Comparison of ENCODE assay signal across 22 cellular contexts in genomic region chr17:66787914-66788313, GRCh38. TPM values are rescaled to one million over a fixed set of nuclear protein-coding genes. Genes with fewer than 3 reads are reported as not detected.
"Had no signal": no experiment of that assay in that cellular context is flagged by ENCODE, and none has a peak within 500 bp of the region (broad histone marks: within the 10 kb centered on the region; RNA-seq: fewer than 3 reads in every experiment).

No MANE protein-coding gene starts in this region.

- H3K27me3 ChIP-seq: cardiac muscle cell, foreskin keratinocyte, neural progenitor cell, thyroid gland had no signal

- H3K4me2 ChIP-seq: neural progenitor cell had no signal

- H3K4me1 Mint-ChIP-seq: activated CD4-positive, alpha-beta memory T cell treated with anti-CD3 and anti-CD28 coated beads, Interleukin-2, amount 10 ng/mL, durations not matched to agents 7 days and 5 days had no signal

- H3K27ac Mint-ChIP-seq: activated B cell treated with CpG ODN at 0.5 μM for 24 hours; activated CD4-positive, alpha-beta memory T cell treated with anti-CD3 and anti-CD28 coated beads, Interleukin-2, amount 10 ng/mL, durations not matched to agents 7 days and 5 days; activated CD4-positive, alpha-beta T cell treated with anti-CD3 and anti-CD28 coated beads for 36 hours; activated naive CD8-positive, alpha-beta T cell treated with anti-CD3 and anti-CD28 coated beads, Interleukin-2, amount 10 ng/mL, durations not matched to agents 7 days and 5 days; activated T-helper 1 cell treated with anti-CD3 and anti-CD28 coated beads, Interleukin-12 subunit alpha, Interleukin-12 subunit beta, Interleukin-2, Interleukin-4 antibody, amounts not matched to agents 30 ng/mL and 10 ng/mL and 1 ng/mL, durations not matched to agents 14 hours and 24 hours and 36 hours; dendritic cell treated with granulocyte-macrophage colony-stimulating factor and Interleukin-4, amounts not matched to agents 40 ng/mL and 50 ng/mL, for 4 days; neural progenitor cell; T-helper 17 cell had no signal

- H3K4me3 Mint-ChIP-seq: activated B cell treated with CpG ODN at 0.5 μM for 24 hours; activated CD4-positive, alpha-beta memory T cell treated with anti-CD3 and anti-CD28 coated beads, Interleukin-2, amount 10 ng/mL, durations not matched to agents 7 days and 5 days; activated CD4-positive, alpha-beta T cell treated with anti-CD3 and anti-CD28 coated beads for 36 hours; activated naive CD8-positive, alpha-beta T cell treated with anti-CD3 and anti-CD28 coated beads, Interleukin-2, amount 10 ng/mL, durations not matched to agents 7 days and 5 days; activated T-helper 1 cell treated with anti-CD3 and anti-CD28 coated beads, Interleukin-12 subunit alpha, Interleukin-12 subunit beta, Interleukin-2, Interleukin-4 antibody, amounts not matched to agents 30 ng/mL and 10 ng/mL and 1 ng/mL, durations not matched to agents 14 hours and 24 hours and 36 hours; dendritic cell treated with granulocyte-macrophage colony-stimulating factor and Interleukin-4, amounts not matched to agents 40 ng/mL and 50 ng/mL, for 4 days; naive thymus-derived CD8-positive, alpha-beta T cell; neural progenitor cell; T-helper 17 cell had no signal

- H3K9me3 Mint-ChIP-seq: activated B cell treated with CpG ODN at 0.5 μM for 24 hours; activated CD4-positive, alpha-beta memory T cell treated with anti-CD3 and anti-CD28 coated beads, Interleukin-2, amount 10 ng/mL, durations not matched to agents 7 days and 5 days; activated naive CD8-positive, alpha-beta T cell treated with anti-CD3 and anti-CD28 coated beads, Interleukin-2, amount 10 ng/mL, durations not matched to agents 7 days and 5 days; activated T-helper 1 cell treated with anti-CD3 and anti-CD28 coated beads, Interleukin-12 subunit alpha, Interleukin-12 subunit beta, Interleukin-2, Interleukin-4 antibody, amounts not matched to agents 30 ng/mL and 10 ng/mL and 1 ng/mL, durations not matched to agents 14 hours and 24 hours and 36 hours; dendritic cell treated with granulocyte-macrophage colony-stimulating factor and Interleukin-4, amounts not matched to agents 40 ng/mL and 50 ng/mL, for 4 days; naive thymus-derived CD8-positive, alpha-beta T cell; neural progenitor cell had no signal

- H3K36me3 ChIP-seq: cardiac muscle cell, neural progenitor cell, thyroid gland had no signal

- H2AFZ ChIP-seq: neural progenitor cell had no signal

- H3K27ac ChIP-seq: cardiac muscle cell, foreskin keratinocyte, neural progenitor cell, thyroid gland had no signal

- H3K4me3 ChIP-seq: cardiac muscle cell, neural progenitor cell, thyroid gland had no signal

- H3K9ac ChIP-seq: neural progenitor cell had no signal

- H3K4me1 ChIP-seq: foreskin keratinocyte had no signal

- DNase-seq: activated B cell treated with CpG ODN at 0.5 μM for 24 hours; activated CD4-positive, alpha-beta memory T cell treated with anti-CD3 and anti-CD28 coated beads, Interleukin-2, amount 10 ng/mL, durations not matched to agents 7 days and 5 days; activated CD4-positive, alpha-beta T cell treated with anti-CD3 and anti-CD28 coated beads for 36 hours; activated gamma-delta T cell treated with Interleukin-2 at 50 U/mL for 16 hours; activated naive CD8-positive, alpha-beta T cell treated with anti-CD3 and anti-CD28 coated beads, Interleukin-2, amount 10 ng/mL, durations not matched to agents 7 days and 5 days; amygdala; effector CD4-positive, alpha-beta T cell; erythroblast; kidney; naive thymus-derived CD8-positive, alpha-beta T cell; posterior cingulate gyrus; stimulated activated CD4-positive, alpha-beta T cell treated with anti-CD3 and anti-CD28 coated beads, Interleukin-12 subunit alpha, Interleukin-12 subunit beta, amount 100 ng/mL, for 4 hours; stimulated activated CD4-positive, alpha-beta T cell treated with anti-CD3 and anti-CD28 coated beads, Interleukin-4, amount 100 ng/mL, for 4 hours; stimulated activated naive CD8-positive, alpha-beta T cell treated with anti-CD3 and anti-CD28 coated beads, Interleukin-15, Interleukin-2, amounts not matched to agents 100 U/mL and 50 U/mL, for 24 hours; T-helper 17 cell; thyroid gland had no signal

- H3K27me3 Mint-ChIP-seq: activated CD4-positive, alpha-beta memory T cell treated with anti-CD3 and anti-CD28 coated beads, Interleukin-2, amount 10 ng/mL, durations not matched to agents 7 days and 5 days; activated CD4-positive, alpha-beta T cell treated with anti-CD3 and anti-CD28 coated beads for 36 hours; activated naive CD8-positive, alpha-beta T cell treated with anti-CD3 and anti-CD28 coated beads, Interleukin-2, amount 10 ng/mL, durations not matched to agents 7 days and 5 days; naive thymus-derived CD8-positive, alpha-beta T cell; T-helper 17 cell had no signal

- H3K9me3 ChIP-seq: thyroid gland had no signal

RNA-seq across cellular contexts. Expression of gene CACNG5, which starts 47.0 kb away (rescaled TPM):
- polyA plus RNA-seq: cardiac muscle cell; foreskin keratinocyte; lung; naive thymus-derived CD8-positive, alpha-beta T cell had no signal
